8 cellular contexts compared by ENCODE assay signal in genomic region chr5:54517512-54518145, GRCh38. TPM values are rescaled to one million over a fixed set of nuclear protein-coding genes. Genes with fewer than 3 reads are reported as not detected.
DNase-seq lines count a peak whose midpoint lies in the region; ATAC-seq and TF ChIP-seq lines count a peak whose summit lies in the region.

SNX18 (plus strand) TSS chr5:54517759; CDS start chr5:54517953, 194 bp downstream.

- H3K4me3 ChIP-seq in PC-9, result peak within 1 kb of the TSS; percentile 72

- peak within 1 kb of the TSS; percentile 91 for H3K4me2 ChIP-seq in PC-9

- H3K4me1 ChIP-seq in PC-9 (replicated peaks; ENCODE audit: insufficient read depth), result peaks cover 42% of the 10 kb centered on the region

- H3K36me3 ChIP-seq in PC-9 (ENCODE audit: low read depth), result 0 out of 2 replicates have a peak, but pooled peaks cover under 1% of the 10 kb centered on the region

- H3K36me3 Mint-ChIP-seq in IgD-negative memory B cell, result peaks cover 4% of the 10 kb centered on the region
- peaks cover 4% of the 10 kb centered on the region for H3K36me3 Mint-ChIP-seq in activated T-cell treated with anti-CD3 and anti-CD28 coated beads, Interleukin-2, amount 50 U/mL, for 24 hours (ENCODE audit: low read depth)

- no peaks in the 10 kb centered on the region for H3K9me2 ChIP-seq in PC-9 (ENCODE audit: insufficient read depth)

- no peaks in the 10 kb centered on the region for H3K9me3 Mint-ChIP-seq in IgD-negative memory B cell
- H3K9me3 Mint-ChIP-seq in activated T-cell treated with anti-CD3 and anti-CD28 coated beads, Interleukin-2, amount 50 U/mL, for 24 hours, result no peaks in the 10 kb centered on the region

- H2AFZ ChIP-seq in PC-9, result peak within 1 kb of the TSS; percentile 77

- CTCF ChIA-PET in PC-9 (lab: Charles Lee), result interaction anchor here (0.6 to 2.5 kb wide), 3 partner anchors 225 to 350 kb away, joined by 4 to 15 read pairs (median 8); no protein-coding TSS in a partner anchor

- H3K79me2 ChIP-seq in PC-9 (ENCODE audit: low read depth), result peaks cover 44% of the 10 kb centered on the region

- peaks cover 3% of the 10 kb centered on the region for H3K27me3 Mint-ChIP-seq in IgD-negative memory B cell
- H3K27me3 Mint-ChIP-seq in activated T-cell treated with anti-CD3 and anti-CD28 coated beads, Interleukin-2, amount 50 U/mL, for 24 hours, result no peaks in the 10 kb centered on the region

- DNase-seq in DMS153 treated with DMSO at 0.1 percent for 48 hours (lab: John Stamatoyannopoulos, UW; ENCODE audit: unreplicated experiment) (peak; percentile 34), PC-9 (peak; percentile 72 to 88), myocyte (ENCODE audit: low read depth) (peak; percentile 92)
- peak; percentile 92 for DNase-seq in activated T-cell treated with anti-CD3 and anti-CD28 coated beads, Interleukin-2, amount 50 U/mL, for 24 hours
- DNase-seq in stimulated activated CD8-positive, alpha-beta memory T cell treated with anti-CD3 and anti-CD28 coated beads, Interleukin-7, amount 100 ng/mL, for 4 hours (ENCODE audit: low read depth in 2 of 2), result peak; percentile 79 to 90

- peak; percentile 95 for ATAC-seq in GM21529 (IDR thresholded peaks at IDR 0.05; ENCODE audit: unreplicated experiment)
- ATAC-seq in esophagus mucosa, result peak; percentile 95

- 0 out of 2 replicates have a peak, but pooled peaks cover under 1% of the 10 kb centered on the region for H4K20me1 ChIP-seq in PC-9 (ENCODE audit: insufficient read depth)

- H3F3A ChIP-seq in PC-9 (ENCODE audit: insufficient read depth, low read depth), result no peaks in the 10 kb centered on the region

- intact Hi-C loops in PC-9 (cut with micrococcal nuclease; ENCODE audit: unreplicated experiment), result loop anchor here (1.0 to 10.0 kb wide), 7 partner anchors 184 to 642 kb away; partner anchors contain the start of gene ARL15

- peak within 1 kb of the TSS in 2 of 3 donors; percentile 29 to 59 for H3K27ac Mint-ChIP-seq in IgD-negative memory B cell
- peak within 1 kb of the TSS; percentile 47 for H3K27ac Mint-ChIP-seq in activated T-cell treated with anti-CD3 and anti-CD28 coated beads, Interleukin-2, amount 50 U/mL, for 24 hours

- H3K27me3 ChIP-seq in PC-9 (ENCODE audit: insufficient read depth, low read depth), result no peaks in the 10 kb centered on the region

- peak within 1 kb of the TSS; percentile 31; the same call in 1 of the 2 replicates for H3K27ac ChIP-seq in PC-9

- POLR2A ChIA-PET in PC-9 (lab: Charles Lee; ENCODE audit: unreplicated experiment), result interaction anchor here (0.6 kb wide), 1 partner anchor 1438 kb away, joined by 3 read pairs; no protein-coding TSS in a partner anchor

- TF ChIP-seq CTCF in PC-9 (conservative IDR thresholded peaks at IDR 0.05), result peak; percentile 90

- no peaks in the 10 kb centered on the region for H3K9me3 ChIP-seq in PC-9 (ENCODE audit: insufficient read depth, low read depth)

- no TSS peak for BruUV-seq in PC-9 (replicated peaks; lab: Mats Ljungman, UMichigan)

- peak within 1 kb of the TSS; percentile 87 to 99 (median 93) for H3K4me3 Mint-ChIP-seq in IgD-negative memory B cell
- H3K4me3 Mint-ChIP-seq in activated T-cell treated with anti-CD3 and anti-CD28 coated beads, Interleukin-2, amount 50 U/mL, for 24 hours, result peak within 1 kb of the TSS; percentile 75

- peaks cover 25 to 31% (median 26%) of the 10 kb centered on the region in 3 donors for H3K4me1 Mint-ChIP-seq in IgD-negative memory B cell
- H3K4me1 Mint-ChIP-seq in activated T-cell treated with anti-CD3 and anti-CD28 coated beads, Interleukin-2, amount 50 U/mL, for 24 hours (ENCODE audit: low read depth), result peaks cover 42% of the 10 kb centered on the region

RNA-seq across cellular contexts. Expression of gene SNX18, which starts in this region (rescaled TPM):
- polyA plus RNA-seq in IgD-negative memory B cell, result 4.0 TPM
- total RNA-seq in PC-9 (2021) (9.7 and 13.1 TPM in 2 replicates), esophagus mucosa (16.2 TPM), myocyte (90.8 and 93.9 TPM in 2 replicates)
- 36.2 TPM for polyA plus RNA-seq in myocyte (2012)

Comparison
In these comparisons a context has a peak if more than half of its experiments do, and no peak if none do; other contexts are left out.
1. Peak in every context shown above with its lines: DNase-seq, ATAC-seq, H3K4me3 ChIP-seq and H3K27ac ChIP-seq.
2. DNase-seq: peak in every context shown above with its lines; median percentile 92 in activated T-cell treated with anti-CD3 and anti-CD28 coated beads, Interleukin-2, amount 50 U/mL, for 24 hours; 92 in myocyte; 84 in stimulated activated CD8-positive, alpha-beta memory T cell treated with anti-CD3 and anti-CD28 coated beads, Interleukin-7, amount 100 ng/mL, for 4 hours; 80 in PC-9; 34 in DMS153 treated with DMSO at 0.1 percent for 48 hours.